In genomic region chr6:37303891-37304503, GRCh38 we compare ENCODE assay signal across 8 cellular contexts. TPM values are rescaled to one million over a fixed set of nuclear protein-coding genes. Genes with fewer than 3 reads are reported as not detected.
DNase-seq lines count a peak whose midpoint lies in the region; ATAC-seq and TF ChIP-seq lines count a peak whose summit lies in the region.

No MANE protein-coding gene starts in this region.

- H3K36me3 ChIP-seq in brain microvascular endothelial cell (replicated peaks) (peaks cover 10% of the 10 kb centered on the region), left lung (peaks cover 0 to 52% of the 10 kb centered on the region in 2 donors), spleen (peaks cover 0 to 90% (median 26%) of the 10 kb centered on the region in 6 donors)

- peaks cover 3 to 11% of the 10 kb centered on the region in 2 donors for H3K36me3 Mint-ChIP-seq in activated T-cell treated with anti-CD3 and anti-CD28 coated beads, Interleukin-2, amount 50 U/mL, for 72 hours (ENCODE audit: insufficient read depth in 2 of 2)
- H3K36me3 Mint-ChIP-seq in CD4-positive, alpha-beta T cell (ENCODE audit: low read depth): peaks cover 83% of the 10 kb centered on the region

- H3K9me3 Mint-ChIP-seq in activated T-cell treated with anti-CD3 and anti-CD28 coated beads, Interleukin-2, amount 50 U/mL, for 72 hours: no peaks in the 10 kb centered on the region
- H3K9me3 Mint-ChIP-seq in CD4-positive, alpha-beta T cell: no peaks in the 10 kb centered on the region

- 51 to 63% (median 54%) methylated on average over 3 of the region's 3 CpGs for WGBS in spleen, 5 donors

- H3K9me3 ChIP-seq in left lung (no peaks in the 10 kb centered on the region), spleen (no peaks in the 10 kb centered on the region)
- H3K9me3 ChIP-seq in CD4-positive, alpha-beta T cell (ENCODE audit: control insufficient read depth, low read length): no peaks in the 10 kb centered on the region

- peak in 1 of 2 donors; percentile 60 for ATAC-seq in activated T-cell treated with anti-CD3 and anti-CD28 coated beads, Interleukin-2, amount 50 U/mL, for 72 hours (replicated peaks in 1 of 2)
- ATAC-seq in left lung: peak; percentile 36
- ATAC-seq in CD4-positive, alpha-beta T cell (ENCODE audit: poor library complexity): no peak

- H3K27ac ChIP-seq in brain microvascular endothelial cell: no peak overlapping the region
- no peak overlapping the region for H3K27ac ChIP-seq in left lung
- no peak overlapping the region for H3K27ac ChIP-seq in CD4-positive, alpha-beta T cell (ENCODE audit: low read depth, low read length)
- H3K27ac ChIP-seq in spleen: no peak overlapping the region

- no peaks in the 10 kb centered on the region for H3K27me3 Mint-ChIP-seq in activated T-cell treated with anti-CD3 and anti-CD28 coated beads, Interleukin-2, amount 50 U/mL, for 72 hours (ENCODE audit: low read depth)
- H3K27me3 Mint-ChIP-seq in CD4-positive, alpha-beta T cell: no peaks in the 10 kb centered on the region

- H3K4me3 ChIP-seq in brain microvascular endothelial cell (ENCODE audit: low read depth, low read length) (no peak overlapping the region), left lung (no peak overlapping the region), spleen (no peak overlapping the region)

- DNase-seq in activated T-cell treated with anti-CD3 and anti-CD28 coated beads, Interleukin-2, amount 50 U/mL, for 72 hours: peak; percentile 12 to 17
- DNase-seq in activated T-cell treated with anti-CD3 and anti-CD28 coated beads for 4 hours (no peak), NAMALWA (ENCODE audit: low spot score) (peak; percentile 64), brain microvascular endothelial cell (peak; percentile 32), left lung (no peak), spleen (no peak), NCI-H128 (lab: John Stamatoyannopoulos, UW; ENCODE audit: unreplicated experiment) (no peak)
- no peak for DNase-seq in CD4-positive, alpha-beta T cell

- in situ Hi-C loops in brain microvascular endothelial cell (cut with HindIII; ENCODE audit: low pct_ligation_motif_present, low sequenced_read_pairs): no loop called here

- no peaks in the 10 kb centered on the region for H3K4me1 Mint-ChIP-seq in activated T-cell treated with anti-CD3 and anti-CD28 coated beads, Interleukin-2, amount 50 U/mL, for 72 hours (ENCODE audit: low read depth)
- H3K4me1 Mint-ChIP-seq in CD4-positive, alpha-beta T cell (ENCODE audit: low read depth): no peaks in the 10 kb centered on the region

- H3K4me1 ChIP-seq in left lung: peaks cover 0 to 4% of the 10 kb centered on the region in 2 donors
- no peaks in the 10 kb centered on the region for H3K4me1 ChIP-seq in spleen

- TF ChIP-seq CTCF in brain microvascular endothelial cell (IDR thresholded peaks at IDR 0.05; ENCODE audit: low read depth, low read length, missing control alignments): peak; percentile 77
- TF ChIP-seq CTCF in left lung (IDR thresholded peaks at IDR 0.05): peak in 1 of 2 donors; percentile 35
- TF ChIP-seq CTCF in CD4-positive, alpha-beta T cell (IDR thresholded peaks at IDR 0.05): no peak
- peak in 2 of 11 experiments; percentile 10 to 22 for TF ChIP-seq CTCF in spleen (IDR thresholded peaks at IDR 0.05 in 8 of 11, conservative IDR thresholded peaks at IDR 0.05 in 3 of 11)

- no peak overlapping the region for H3K4me3 Mint-ChIP-seq in activated T-cell treated with anti-CD3 and anti-CD28 coated beads, Interleukin-2, amount 50 U/mL, for 72 hours
- no peak overlapping the region for H3K4me3 Mint-ChIP-seq in CD4-positive, alpha-beta T cell

- H3K27ac Mint-ChIP-seq in activated T-cell treated with anti-CD3 and anti-CD28 coated beads, Interleukin-2, amount 50 U/mL, for 72 hours: no peak overlapping the region
- no peak overlapping the region for H3K27ac Mint-ChIP-seq in CD4-positive, alpha-beta T cell

- POLR2A ChIA-PET in CD4-positive, alpha-beta T cell (lab: Charles Lee): no interaction called here

- TF ChIP-seq POLR2A in spleen (IDR thresholded peaks at IDR 0.05): no peak

- CTCF ChIA-PET in CD4-positive, alpha-beta T cell (lab: Charles Lee): interaction anchor here (0.5 to 1.2 kb wide), 3 partner anchors 16 to 551 kb away, joined by 3 read pairs; no protein-coding TSS in a partner anchor

- intact Hi-C loops in left lung (cut with DNase I) (no loop called here), spleen (cut with DNase I; ENCODE audit: low total_unique reads) (no loop called here)
- intact Hi-C loops in CD4-positive, alpha-beta T cell (cut with DNase I, micrococcal nuclease): no loop called here

- H3K27me3 ChIP-seq in brain microvascular endothelial cell (replicated peaks) (no peaks in the 10 kb centered on the region), left lung (no peaks in the 10 kb centered on the region), spleen (replicated peaks in 1 of 7) (no peaks in the 10 kb centered on the region)
- H3K27me3 ChIP-seq in CD4-positive, alpha-beta T cell (ENCODE audit: control insufficient read depth, insufficient read depth, low read length): no peaks in the 10 kb centered on the region

RNA-seq across cellular contexts. Expression of gene TMEM217, which starts 46.1 kb away (rescaled TPM):
- total RNA-seq in activated T-cell treated with anti-CD3 and anti-CD28 coated beads, Interleukin-2, amount 50 U/mL, for 72 hours: 1 to 10 TPM; 6.8 to 9.3 TPM
- total RNA-seq in left lung (1 to 10 TPM; 2.1 to 5.3 TPM), spleen (1 to 10 TPM in 1 of 7 donors, under 1 TPM in 4, not detected in 2; 0.32 to 2.3 (median 0.84) TPM)
- total RNA-seq in CD4-positive, alpha-beta T cell: under 1 TPM; 0.41 to 0.47 TPM
- under 1 TPM; 0.58 to 0.91 (median 0.74) TPM for polyA plus RNA-seq in spleen

RNA-seq across cellular contexts. Expression of gene TBC1D22B, which starts 46.4 kb away (rescaled TPM):
- 10 to 100 TPM; 23.2 to 24.4 TPM for total RNA-seq in activated T-cell treated with anti-CD3 and anti-CD28 coated beads, Interleukin-2, amount 50 U/mL, for 72 hours
- total RNA-seq in left lung (10 to 100 TPM; 10.7 to 12.4 TPM), spleen (10 to 100 TPM in 4 of 7 donors, 1 to 10 TPM in 3; 8.7 to 12.7 (median 10.7) TPM)
- 1 to 10 TPM; 5.9 to 6.6 TPM for total RNA-seq in CD4-positive, alpha-beta T cell
- 1 to 10 TPM; 4.2 to 6.1 (median 4.7) TPM for polyA plus RNA-seq in spleen

RNA-seq across cellular contexts. Expression of gene RNF8, which starts 49.8 kb away (rescaled TPM):
- 10 to 100 TPM; 19.3 to 24.7 TPM for total RNA-seq in activated T-cell treated with anti-CD3 and anti-CD28 coated beads, Interleukin-2, amount 50 U/mL, for 72 hours
- total RNA-seq in left lung (10 to 100 TPM; 11.8 to 15.7 TPM), spleen (10 to 100 TPM; 11.3 to 15.6 (median 14.1) TPM)
- 1 to 10 TPM; 4.9 to 5.9 TPM for total RNA-seq in CD4-positive, alpha-beta T cell
- polyA plus RNA-seq in spleen: 10 to 100 TPM in 1 of 3 donors, 1 to 10 TPM in 2; 8.0 to 12.4 (median 9.8) TPM

Comparison
In these comparisons a context has a peak if more than half of its experiments do, and no peak if none do; other contexts are left out.
1. DNase-seq: peak in activated T-cell treated with anti-CD3 and anti-CD28 coated beads, Interleukin-2, amount 50 U/mL, for 72 hours (2 of 2), NAMALWA (single experiment) and brain microvascular endothelial cell (single experiment); none in activated T-cell treated with anti-CD3 and anti-CD28 coated beads for 4 hours (single experiment), left lung (0 of 2), CD4-positive, alpha-beta T cell (0 of 10), spleen (single experiment) and NCI-H128 (single experiment).